ENCODE assay signal across 1 cellular context in the genomic region with DNA sequence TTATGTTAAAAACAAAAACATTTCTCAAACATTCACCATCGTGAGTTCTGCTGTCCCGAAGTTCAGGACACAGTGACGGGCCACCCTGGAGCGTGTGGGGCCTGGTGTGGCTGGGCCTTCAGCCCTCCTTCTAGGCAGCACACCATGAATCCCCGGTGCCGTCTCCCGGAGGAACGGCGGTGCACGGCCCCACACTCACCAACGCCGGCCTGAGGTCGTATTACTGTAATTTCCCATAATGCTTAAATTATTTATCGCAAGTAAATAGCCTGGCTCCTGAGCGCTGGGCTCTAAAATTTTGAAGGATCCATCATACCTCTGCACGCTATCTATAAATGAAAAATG.
TF ChIP-seq lines count a peak whose summit lies in the region.

No MANE protein-coding gene starts in this region.

TF ChIP-seq in GM23338, 12 proteins besides CTCF, POLR2A, EP300 and RAD21 (continued from another document):
- TF ChIP-seq, protein P1, sequence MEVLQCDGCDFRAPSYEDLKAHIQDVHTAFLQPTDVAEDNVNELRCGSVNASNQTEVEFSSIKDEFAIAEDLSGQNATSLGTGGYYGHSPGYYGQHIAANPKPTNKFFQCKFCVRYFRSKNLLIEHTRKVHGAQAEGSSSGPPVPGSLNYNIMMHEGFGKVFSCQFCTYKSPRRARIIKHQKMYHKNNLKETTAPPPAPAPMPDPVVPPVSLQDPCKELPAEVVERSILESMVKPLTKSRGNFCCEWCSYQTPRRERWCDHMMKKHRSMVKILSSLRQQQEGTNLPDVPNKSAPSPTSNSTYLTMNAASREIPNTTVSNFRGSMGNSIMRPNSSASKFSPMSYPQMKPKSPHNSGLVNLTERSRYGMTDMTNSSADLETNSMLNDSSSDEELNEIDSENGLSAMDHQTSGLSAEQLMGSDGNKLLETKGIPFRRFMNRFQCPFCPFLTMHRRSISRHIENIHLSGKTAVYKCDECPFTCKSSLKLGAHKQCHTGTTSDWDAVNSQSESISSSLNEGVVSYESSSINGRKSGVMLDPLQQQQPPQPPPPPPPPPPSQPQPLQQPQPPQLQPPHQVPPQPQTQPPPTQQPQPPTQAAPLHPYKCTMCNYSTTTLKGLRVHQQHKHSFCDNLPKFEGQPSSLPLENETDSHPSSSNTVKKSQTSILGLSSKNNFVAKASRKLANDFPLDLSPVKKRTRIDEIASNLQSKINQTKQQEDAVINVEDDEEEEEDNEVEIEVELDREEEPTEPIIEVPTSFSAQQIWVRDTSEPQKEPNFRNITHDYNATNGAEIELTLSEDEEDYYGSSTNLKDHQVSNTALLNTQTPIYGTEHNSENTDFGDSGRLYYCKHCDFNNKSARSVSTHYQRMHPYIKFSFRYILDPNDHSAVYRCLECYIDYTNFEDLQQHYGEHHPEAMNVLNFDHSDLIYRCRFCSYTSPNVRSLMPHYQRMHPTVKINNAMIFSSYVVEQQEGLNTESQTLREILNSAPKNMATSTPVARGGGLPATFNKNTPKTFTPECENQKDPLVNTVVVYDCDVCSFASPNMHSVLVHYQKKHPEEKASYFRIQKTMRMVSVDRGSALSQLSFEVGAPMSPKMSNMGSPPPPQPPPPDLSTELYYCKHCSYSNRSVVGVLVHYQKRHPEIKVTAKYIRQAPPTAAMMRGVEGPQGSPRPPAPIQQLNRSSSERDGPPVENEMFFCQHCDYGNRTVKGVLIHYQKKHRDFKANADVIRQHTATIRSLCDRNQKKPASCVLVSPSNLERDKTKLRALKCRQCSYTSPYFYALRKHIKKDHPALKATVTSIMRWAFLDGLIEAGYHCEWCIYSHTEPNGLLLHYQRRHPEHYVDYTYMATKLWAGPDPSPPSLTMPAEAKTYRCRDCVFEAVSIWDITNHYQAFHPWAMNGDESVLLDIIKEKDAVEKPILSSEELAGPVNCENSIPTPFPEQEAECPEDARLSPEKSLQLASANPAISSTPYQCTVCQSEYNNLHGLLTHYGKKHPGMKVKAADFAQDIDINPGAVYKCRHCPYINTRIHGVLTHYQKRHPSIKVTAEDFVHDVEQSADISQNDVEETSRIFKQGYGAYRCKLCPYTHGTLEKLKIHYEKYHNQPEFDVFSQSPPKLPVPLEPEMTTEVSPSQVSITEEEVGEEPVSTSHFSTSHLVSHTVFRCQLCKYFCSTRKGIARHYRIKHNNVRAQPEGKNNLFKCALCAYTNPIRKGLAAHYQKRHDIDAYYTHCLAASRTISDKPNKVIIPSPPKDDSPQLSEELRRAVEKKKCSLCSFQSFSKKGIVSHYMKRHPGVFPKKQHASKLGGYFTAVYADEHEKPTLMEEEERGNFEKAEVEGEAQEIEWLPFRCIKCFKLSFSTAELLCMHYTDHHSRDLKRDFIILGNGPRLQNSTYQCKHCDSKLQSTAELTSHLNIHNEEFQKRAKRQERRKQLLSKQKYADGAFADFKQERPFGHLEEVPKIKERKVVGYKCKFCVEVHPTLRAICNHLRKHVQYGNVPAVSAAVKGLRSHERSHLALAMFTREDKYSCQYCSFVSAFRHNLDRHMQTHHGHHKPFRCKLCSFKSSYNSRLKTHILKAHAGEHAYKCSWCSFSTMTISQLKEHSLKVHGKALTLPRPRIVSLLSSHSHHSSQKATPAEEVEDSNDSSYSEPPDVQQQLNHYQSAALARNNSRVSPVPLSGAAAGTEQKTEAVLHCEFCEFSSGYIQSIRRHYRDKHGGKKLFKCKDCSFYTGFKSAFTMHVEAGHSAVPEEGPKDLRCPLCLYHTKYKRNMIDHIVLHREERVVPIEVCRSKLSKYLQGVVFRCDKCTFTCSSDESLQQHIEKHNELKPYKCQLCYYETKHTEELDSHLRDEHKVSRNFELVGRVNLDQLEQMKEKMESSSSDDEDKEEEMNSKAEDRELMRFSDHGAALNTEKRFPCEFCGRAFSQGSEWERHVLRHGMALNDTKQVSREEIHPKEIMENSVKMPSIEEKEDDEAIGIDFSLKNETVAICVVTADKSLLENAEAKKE (CRISPR knock-in tag; IDR thresholded peaks at IDR 0.05): no peak
- TF ChIP-seq, protein P2, sequence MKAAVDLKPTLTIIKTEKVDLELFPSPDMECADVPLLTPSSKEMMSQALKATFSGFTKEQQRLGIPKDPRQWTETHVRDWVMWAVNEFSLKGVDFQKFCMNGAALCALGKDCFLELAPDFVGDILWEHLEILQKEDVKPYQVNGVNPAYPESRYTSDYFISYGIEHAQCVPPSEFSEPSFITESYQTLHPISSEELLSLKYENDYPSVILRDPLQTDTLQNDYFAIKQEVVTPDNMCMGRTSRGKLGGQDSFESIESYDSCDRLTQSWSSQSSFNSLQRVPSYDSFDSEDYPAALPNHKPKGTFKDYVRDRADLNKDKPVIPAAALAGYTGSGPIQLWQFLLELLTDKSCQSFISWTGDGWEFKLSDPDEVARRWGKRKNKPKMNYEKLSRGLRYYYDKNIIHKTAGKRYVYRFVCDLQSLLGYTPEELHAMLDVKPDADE (IDR thresholded peaks at IDR 0.05): no peak
- no peak for TF ChIP-seq CREB1 (CRISPR knock-in tag; IDR thresholded peaks at IDR 0.05; ENCODE audit: low read depth)
- no peak for TF ChIP-seq EZH2 (IDR thresholded peaks at IDR 0.05; ENCODE audit: low read depth, unreplicated experiment)
- no peak for TF ChIP-seq ZNF114 (CRISPR knock-in tag; IDR thresholded peaks at IDR 0.05)
- TF ChIP-seq JUNB (IDR thresholded peaks at IDR 0.05; ENCODE audit: unreplicated experiment): no peak
- no peak for TF ChIP-seq STAT1 (IDR thresholded peaks at IDR 0.05; ENCODE audit: unreplicated experiment)
